Comparison of ENCODE assay signal across 3 cellular contexts in genomic region chrX:66149519-66149918, GRCh38.
A peak's percentile ranks its signal among the peaks of the same experiment; 100 is the strongest.
TF ChIP-seq lines count a peak whose summit lies in the region.

No MANE protein-coding gene starts in this region.

TF ChIP-seq in A549, 52 proteins besides CTCF, POLR2A, EP300 and RAD21:
- TF ChIP-seq USF2 (IDR thresholded peaks at IDR 0.05) (no peak), NFE2L2 (conservative IDR thresholded peaks at IDR 0.05; ENCODE audit: low read length) (peak; percentile 71)

TF ChIP-seq in IMR-90, 13 proteins besides CTCF, POLR2A, EP300 and RAD21:
- no peak for TF ChIP-seq MXI1 (IDR thresholded peaks at IDR 0.05; ENCODE audit: borderline replicate concordance, low read depth, low read length)
- no peak for TF ChIP-seq MAFK (IDR thresholded peaks at IDR 0.05; ENCODE audit: low read depth, low read length)
- no peak for TF ChIP-seq SMC3 (IDR thresholded peaks at IDR 0.05; ENCODE audit: low read depth, low read length)
- TF ChIP-seq NFE2L2 (IDR thresholded peaks at IDR 0.05; ENCODE audit: low read depth, low read length), result peak; percentile 75
- TF ChIP-seq RFX5 (IDR thresholded peaks at IDR 0.05; ENCODE audit: low read depth, low read length), result no peak
TF ChIP-seq in IMR-90: peak in this region for 1.

TF ChIP-seq in HEK293T, 16 proteins besides CTCF, POLR2A, EP300 and RAD21:
- no peak for TF ChIP-seq L3MBTL2 (conservative IDR thresholded peaks at IDR 0.05)
- TF ChIP-seq NFRKB (IDR thresholded peaks at IDR 0.05), result no peak
- no peak for TF ChIP-seq SUZ12 (IDR thresholded peaks at IDR 0.05)
- TF ChIP-seq BHLHE40 (IDR thresholded peaks at IDR 0.05; ENCODE audit: borderline replicate concordance), result no peak
- TF ChIP-seq FOXM1 (IDR thresholded peaks at IDR 0.05; ENCODE audit: borderline replicate concordance), result no peak
- no peak for TF ChIP-seq ZNF384 (IDR thresholded peaks at IDR 0.05)
- no peak for TF ChIP-seq PKNOX1 (IDR thresholded peaks at IDR 0.05)
- TF ChIP-seq ARNT (IDR thresholded peaks at IDR 0.05), result no peak
- no peak for TF ChIP-seq FOXA1 (IDR thresholded peaks at IDR 0.05)
- TF ChIP-seq HDGF (IDR thresholded peaks at IDR 0.05; ENCODE audit: borderline replicate concordance), result no peak
- TF ChIP-seq SP1 (IDR thresholded peaks at IDR 0.05), result no peak
- no peak for TF ChIP-seq LEF1 (IDR thresholded peaks at IDR 0.05; ENCODE audit: borderline replicate concordance)
- TF ChIP-seq ELF4 (IDR thresholded peaks at IDR 0.05), result no peak
- no peak for TF ChIP-seq TARDBP (IDR thresholded peaks at IDR 0.05)
